ENCODE assay signal across 8 cellular contexts in the genomic region with DNA sequence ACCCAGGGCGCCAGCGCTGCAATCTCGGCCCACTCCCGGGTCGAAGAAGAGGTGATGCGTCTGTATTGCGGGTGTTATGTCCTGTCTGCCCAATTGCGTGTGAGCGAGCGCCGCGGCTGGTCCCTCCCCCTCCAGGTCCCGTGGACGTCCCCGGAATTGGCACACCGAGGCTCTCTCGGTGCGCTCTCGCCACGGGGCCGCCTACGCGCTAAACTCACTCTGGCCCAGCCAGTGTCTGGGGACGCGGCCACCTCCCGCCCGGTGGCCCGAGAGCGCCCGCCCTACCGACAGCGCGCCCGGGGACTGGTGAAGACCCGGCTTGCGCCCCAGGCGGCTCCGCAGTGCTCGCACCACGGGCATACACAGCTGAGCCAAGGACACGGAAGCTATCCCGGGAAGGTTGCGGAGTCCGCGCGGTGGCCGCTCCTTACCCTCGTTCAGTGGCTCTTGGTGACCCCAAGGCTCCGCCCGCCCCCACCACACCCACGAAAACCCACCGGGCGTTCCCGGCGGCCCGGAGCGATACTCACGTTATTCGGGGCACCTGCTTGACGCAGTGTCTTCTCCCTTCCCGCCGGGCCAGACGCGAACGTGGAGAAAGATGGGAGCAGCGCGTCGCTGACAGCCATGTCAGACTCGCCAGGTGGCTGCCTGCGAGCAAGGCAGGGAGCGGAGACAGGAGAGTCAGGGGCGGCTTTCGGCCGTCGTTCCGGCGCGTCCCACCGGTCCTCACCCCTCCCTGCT. TPM values are rescaled to one million over a fixed set of nuclear protein-coding genes. Genes with fewer than 3 reads are reported as not detected.
DNase-seq lines count a peak whose midpoint lies in the region; ATAC-seq and TF ChIP-seq lines count a peak whose summit lies in the region.

No MANE protein-coding gene starts in this region.

- H2AFZ ChIP-seq in ACC112 (ENCODE audit: low read length, unreplicated experiment) (no peak overlapping the region), GM23338 (peak overlapping the region; percentile 97; the same call in 1 of the 2 replicates)

- H3K9me2 ChIP-seq in GM23338 (ENCODE audit: insufficient read depth), result no peaks in the 10 kb centered on the region

- H3K9me3 Mint-ChIP-seq in GM23338, result peaks cover 3% of the 10 kb centered on the region; the same call in 1 of the 3 replicates
- H3K9me3 Mint-ChIP-seq in CD4-positive, alpha-beta T cell, result no peaks in the 10 kb centered on the region

- no peaks in the 10 kb centered on the region for H4K20me1 ChIP-seq in GM23338 (replicated peaks; ENCODE audit: insufficient read depth)

- no peaks in the 10 kb centered on the region for H3K9me3 ChIP-seq in WERI-Rb-1 (ENCODE audit: severe bottlenecking)
- no peaks in the 10 kb centered on the region for H3K9me3 ChIP-seq in muscle layer of duodenum (ENCODE audit: control insufficient read depth in 1 of 2, low read length in 2 of 2)
- H3K9me3 ChIP-seq in CD4-positive, alpha-beta T cell (ENCODE audit: control insufficient read depth, low read length), result no peaks in the 10 kb centered on the region

- H3K27me3 Mint-ChIP-seq in GM23338 (ENCODE audit: insufficient read depth, low read depth, poor library complexity), result peaks cover 50% of the 10 kb centered on the region
- H3K27me3 Mint-ChIP-seq in CD4-positive, alpha-beta T cell, result peaks cover 61% of the 10 kb centered on the region

- CTCF ChIA-PET in CD4-positive, alpha-beta T cell (lab: Charles Lee), result no interaction called here

- H3K27ac Mint-ChIP-seq in GM23338, result no peak overlapping the region
- no peak overlapping the region for H3K27ac Mint-ChIP-seq in CD4-positive, alpha-beta T cell

- H3K4me3 ChIP-seq in ACC112 (ENCODE audit: low read depth, low read length) (peak overlapping the region; percentile 85), GM23338 (peak overlapping the region; percentile 70), WERI-Rb-1 (ENCODE audit: low read depth, low read length) (peak overlapping the region; percentile 39), muscle layer of duodenum (ENCODE audit: low read depth in 1 of 2, low read length in 2 of 2) (peak overlapping the region; percentile 79 to 91)

- TF ChIP-seq CTCF in GM23338 (conservative IDR thresholded peaks at IDR 0.05; ENCODE audit: low read depth in 2 of 2) (no peak), WERI-Rb-1 (IDR thresholded peaks at IDR 0.05; ENCODE audit: low read depth, low read length) (no peak)
- no peak for TF ChIP-seq CTCF in CD4-positive, alpha-beta T cell (IDR thresholded peaks at IDR 0.05)

- H3K27me3 ChIP-seq in ACC112 (ENCODE audit: insufficient read depth, low read length) (no peaks in the 10 kb centered on the region), GM23338 (ENCODE audit: insufficient read depth) (peaks cover 70% of the 10 kb centered on the region), WERI-Rb-1 (ENCODE audit: insufficient read depth, low read depth, severe bottlenecking) (peaks cover 26% of the 10 kb centered on the region), muscle layer of duodenum (ENCODE audit: low read depth, low read length) (no peaks in the 10 kb centered on the region)
- H3K27me3 ChIP-seq in CD4-positive, alpha-beta T cell (ENCODE audit: control insufficient read depth, insufficient read depth, low read length), result peaks cover 74% of the 10 kb centered on the region

- H3K27ac ChIP-seq in ACC112 (ENCODE audit: low read depth, low read length) (peak overlapping the region; percentile 68; the same call in 1 of the 2 replicates), GM23338 (ENCODE audit: low read depth) (no peak overlapping the region), WERI-Rb-1 (no peak overlapping the region), muscle layer of duodenum (ENCODE audit: low read length) (peak overlapping the region; percentile 83)
- H3K27ac ChIP-seq in CD4-positive, alpha-beta T cell (ENCODE audit: low read depth, low read length), result no peak overlapping the region

- POLR2A ChIA-PET in CD4-positive, alpha-beta T cell (lab: Charles Lee), result no interaction called here

- DNase-seq in GM23338 (ENCODE audit: low spot score) (peak; percentile 50), WERI-Rb-1 (peak; percentile 60), fibroblast of gingiva (ENCODE audit: low read depth) (peak; percentile 82)
- no peak for DNase-seq in CD4-positive, alpha-beta T cell

- no peaks in the 10 kb centered on the region; the same call in 2 of the 3 replicates for H3K36me3 Mint-ChIP-seq in GM23338 (ENCODE audit: low read depth)
- H3K36me3 Mint-ChIP-seq in CD4-positive, alpha-beta T cell (ENCODE audit: low read depth), result no peaks in the 10 kb centered on the region

- H3F3A ChIP-seq in GM23338 (replicated peaks; ENCODE audit: low read depth), result peaks cover 10% of the 10 kb centered on the region; the same call in 1 of the 2 replicates

- H3K79me2 ChIP-seq in ACC112 (ENCODE audit: control insufficient read depth, insufficient read depth, low read length, unreplicated experiment), result peaks cover 40% of the 10 kb centered on the region
- no peaks in the 10 kb centered on the region for H3K79me2 ChIP-seq in GM23338 (replicated peaks; ENCODE audit: insufficient read depth)

- peak overlapping the region; percentile 79 for H3K4me3 Mint-ChIP-seq in GM23338
- no peak overlapping the region for H3K4me3 Mint-ChIP-seq in CD4-positive, alpha-beta T cell

- peak overlapping the region; percentile 96 for H3K4me2 ChIP-seq in GM23338

- H3K4me1 ChIP-seq in ACC112 (ENCODE audit: control insufficient read depth, insufficient read depth, low read length, unreplicated experiment), result peaks cover 27% of the 10 kb centered on the region
- H3K4me1 ChIP-seq in GM23338 (ENCODE audit: insufficient read depth), result peaks cover 18% of the 10 kb centered on the region
- peaks cover 3 to 6% of the 10 kb centered on the region in 2 donors for H3K4me1 ChIP-seq in muscle layer of duodenum (ENCODE audit: control insufficient read depth in 1 of 2, insufficient read depth in 2 of 2, low read length in 2 of 2)

- peaks cover 32% of the 10 kb centered on the region; the same call in 2 of the 3 replicates for H3K4me1 Mint-ChIP-seq in GM23338
- H3K4me1 Mint-ChIP-seq in CD4-positive, alpha-beta T cell (ENCODE audit: low read depth), result peaks cover 4% of the 10 kb centered on the region

- ATAC-seq in GM23338 (peak; percentile 14), HG02571 (IDR thresholded peaks at IDR 0.05; ENCODE audit: unreplicated experiment) (no peak), GM19351 (IDR thresholded peaks at IDR 0.05; ENCODE audit: unreplicated experiment) (no peak)
- no peak for ATAC-seq in CD4-positive, alpha-beta T cell (ENCODE audit: poor library complexity)

- intact Hi-C loops in CD4-positive, alpha-beta T cell (cut with DNase I, micrococcal nuclease), result no loop called here

- peaks cover 26% of the 10 kb centered on the region for H3K36me3 ChIP-seq in ACC112 (ENCODE audit: insufficient read depth, low read length)
- H3K36me3 ChIP-seq in GM23338 (ENCODE audit: insufficient read depth), result no peaks in the 10 kb centered on the region
- no peaks in the 10 kb centered on the region; the same call in 1 of the 2 replicates for H3K36me3 ChIP-seq in WERI-Rb-1
- peaks cover 6 to 13% of the 10 kb centered on the region in 2 donors for H3K36me3 ChIP-seq in muscle layer of duodenum (ENCODE audit: control insufficient read depth in 1 of 2, insufficient read depth in 2 of 2, low read length in 2 of 2)

TF ChIP-seq in GM23338, 12 proteins besides CTCF, POLR2A, EP300 and RAD21 (continues in another document):
- TF ChIP-seq STAT1 (IDR thresholded peaks at IDR 0.05; ENCODE audit: unreplicated experiment) (no peak), JUNB (IDR thresholded peaks at IDR 0.05; ENCODE audit: unreplicated experiment) (no peak)

RNA-seq across cellular contexts. Expression of a gene that starts 1.0 kb away (rescaled TPM):
- total RNA-seq in GM23338 (2014; rRNA removed; shearing (Covaris generic)), result 26.8 and 29.8 TPM in 2 replicates
- 6.0 and 8.3 TPM in 2 replicates for polyA plus RNA-seq in GM23338 (2016; fragmentation: Nextera tagmentation; extraction: Ambion mirVana)
- 10 to 100 TPM; 12.9 to 13.2 TPM for total RNA-seq in CD4-positive, alpha-beta T cell

Comparison
In these comparisons a context has a peak if more than half of its experiments do, and no peak if none do; other contexts are left out.
1. H3K27ac ChIP-seq: peak in ACC112 (single experiment) and muscle layer of duodenum (single experiment); none in GM23338 (single experiment), WERI-Rb-1 (single experiment) and CD4-positive, alpha-beta T cell (single experiment).
2. DNase-seq: peak in GM23338 (single experiment), WERI-Rb-1 (single experiment) and fibroblast of gingiva (single experiment); none in CD4-positive, alpha-beta T cell (0 of 10).
3. Peak in every context shown above with its lines, with median percentiles within 50 percentile points of each other: H3K4me3 ChIP-seq.